ENCODE assay signal across 8 cellular contexts in genomic region chr5:119079436-119079921, GRCh38. TPM values are rescaled to one million over a fixed set of nuclear protein-coding genes. Genes with fewer than 3 reads are reported as not detected.
DNase-seq lines count a peak whose midpoint lies in the region; ATAC-seq and TF ChIP-seq lines count a peak whose summit lies in the region.
"Not testable (repeated sequence)": the region's sequence is repeated elsewhere in the genome, so short reads cannot be mapped to it uniquely, and the experiment has no call there.

No MANE protein-coding gene starts in this region.

- H3K4me1 Mint-ChIP-seq in CD4-positive, alpha-beta T cell (ENCODE audit: low read depth), result peaks cover 33% of the 10 kb centered on the region
- peaks cover 36 to 42% (median 37%) of the 10 kb centered on the region in 3 donors for H3K4me1 Mint-ChIP-seq in T-cell
- H3K4me1 Mint-ChIP-seq in activated T-helper 2 cell treated with anti-CD3 and anti-CD28 coated beads, Interferon-gamma antibody, Interleukin-2, Interleukin-4, amounts not matched to agents 10 μg/mL and 5 μg/mL and 100 μg/mL, durations not matched to agents 14 hours and 24 hours and 36 hours (ENCODE audit: low read depth), result peaks cover 40% of the 10 kb centered on the region

- POLR2A ChIA-PET in CD4-positive, alpha-beta T cell (lab: Charles Lee), result interaction anchor here (0.9 kb wide), 1 partner anchor 9 kb away, joined by 5 read pairs; the partner anchor contains the start of gene DMXL1
- POLR2A ChIA-PET in T-cell (lab: Charles Lee), result interaction anchor here in 1 of 2 donors (1.1 kb wide), 1 partner anchor 19 kb away, joined by 4 read pairs; no protein-coding TSS in a partner anchor

- not testable (repeated sequence) for H3K27ac Mint-ChIP-seq in CD4-positive, alpha-beta T cell
- peak overlapping the region in 1 of 2 donors; percentile 8 for H3K27ac Mint-ChIP-seq in T-cell
- peak overlapping the region; percentile 73 for H3K27ac Mint-ChIP-seq in activated T-helper 2 cell treated with anti-CD3 and anti-CD28 coated beads, Interferon-gamma antibody, Interleukin-2, Interleukin-4, amounts not matched to agents 10 μg/mL and 5 μg/mL and 100 μg/mL, durations not matched to agents 14 hours and 24 hours and 36 hours

- H3K4me3 ChIP-seq in fibroblast of pulmonary artery (replicated peaks; ENCODE audit: low read depth, low read length), result not testable (repeated sequence)

- DNase-seq in CD4-positive, alpha-beta T cell; T-cell; activated T-helper 2 cell treated with anti-CD3 and anti-CD28 coated beads, Interferon-gamma antibody, Interleukin-2, Interleukin-4, amounts not matched to agents 10 μg/mL and 5 μg/mL and 100 μg/mL, durations not matched to agents 14 hours and 24 hours and 36 hours (ENCODE audit: low spot score): not testable (repeated sequence)
- DNase-seq in fibroblast of pulmonary artery (ENCODE audit: low read depth), result peak; percentile 2
- peak; percentile 23 for DNase-seq in stimulated activated CD4-positive, alpha-beta T cell treated with anti-CD3 and anti-CD28 coated beads, Interleukin-12 subunit alpha, Interleukin-12 subunit beta, amount 100 ng/mL, for 4 hours

- not testable (repeated sequence) for TF ChIP-seq CTCF in CD4-positive, alpha-beta T cell (IDR thresholded peaks at IDR 0.05); fibroblast of pulmonary artery (IDR thresholded peaks at IDR 0.05; ENCODE audit: low read length, missing control alignments)

- CTCF ChIA-PET in CD4-positive, alpha-beta T cell (lab: Charles Lee), result interaction anchor here (2.8 kb wide), 1 partner anchor 91 kb away, joined by 9 read pairs; the partner anchor contains the start of gene DTWD2
- CTCF ChIA-PET in T-cell (lab: Charles Lee), result interaction anchor here in 1 of 2 donors (1.0 kb wide), 1 partner anchor 91 kb away, joined by 3 read pairs; the partner anchor contains the start of gene DTWD2

- intact Hi-C loops in CD4-positive, alpha-beta T cell (cut with DNase I, micrococcal nuclease), result not testable (repeated sequence)
- intact Hi-C loops in activated T-helper 2 cell treated with anti-CD3 and anti-CD28 coated beads, Interferon-gamma antibody, Interleukin-2, Interleukin-4, amounts not matched to agents 10 μg/mL and 5 μg/mL and 100 μg/mL, durations not matched to agents 14 hours and 24 hours and 36 hours (cut with micrococcal nuclease), result loop anchor here (1.0 to 2.0 kb wide), 6 partner anchors 8 to 209 kb away; partner anchors contain the start of gene DMXL1

- not testable (repeated sequence) for H3K9me3 Mint-ChIP-seq in CD4-positive, alpha-beta T cell; T-cell; activated T-helper 2 cell treated with anti-CD3 and anti-CD28 coated beads, Interferon-gamma antibody, Interleukin-2, Interleukin-4, amounts not matched to agents 10 μg/mL and 5 μg/mL and 100 μg/mL, durations not matched to agents 14 hours and 24 hours and 36 hours

- not testable (repeated sequence) for H3K27me3 Mint-ChIP-seq in CD4-positive, alpha-beta T cell; T-cell; activated T-helper 2 cell treated with anti-CD3 and anti-CD28 coated beads, Interferon-gamma antibody, Interleukin-2, Interleukin-4, amounts not matched to agents 10 μg/mL and 5 μg/mL and 100 μg/mL, durations not matched to agents 14 hours and 24 hours and 36 hours (ENCODE audit: low read depth)

- ATAC-seq in CD4-positive, alpha-beta T cell (ENCODE audit: poor library complexity), result peak; percentile 60
- ATAC-seq in GM18909 (IDR thresholded peaks at IDR 0.05; ENCODE audit: poor library complexity, unreplicated experiment) (peak; percentile 52), HG02610 (IDR thresholded peaks at IDR 0.05; ENCODE audit: unreplicated experiment) (peak; percentile 72), HG03460 (IDR thresholded peaks at IDR 0.05; ENCODE audit: unreplicated experiment) (peak; percentile 33), T-cell (replicated peaks in 1 of 4) (peak; percentile 50 to 66 (median 58))

- H3K36me3 Mint-ChIP-seq in CD4-positive, alpha-beta T cell (ENCODE audit: low read depth), result peaks cover 16% of the 10 kb centered on the region
- H3K36me3 Mint-ChIP-seq in T-cell, result not testable (repeated sequence)
- peaks cover 27% of the 10 kb centered on the region for H3K36me3 Mint-ChIP-seq in activated T-helper 2 cell treated with anti-CD3 and anti-CD28 coated beads, Interferon-gamma antibody, Interleukin-2, Interleukin-4, amounts not matched to agents 10 μg/mL and 5 μg/mL and 100 μg/mL, durations not matched to agents 14 hours and 24 hours and 36 hours (ENCODE audit: low read depth)

- not testable (repeated sequence) for H3K9me3 ChIP-seq in CD4-positive, alpha-beta T cell (ENCODE audit: control insufficient read depth, low read length)

- not testable (repeated sequence) for H3K27me3 ChIP-seq in CD4-positive, alpha-beta T cell (ENCODE audit: control insufficient read depth, insufficient read depth, low read length)

- not testable (repeated sequence) for H3K27ac ChIP-seq in CD4-positive, alpha-beta T cell (ENCODE audit: low read depth, low read length)

- H3K4me3 Mint-ChIP-seq in CD4-positive, alpha-beta T cell, result not testable (repeated sequence)
- H3K4me3 Mint-ChIP-seq in T-cell, result peak overlapping the region in 1 of 3 donors; percentile 42
- H3K4me3 Mint-ChIP-seq in activated T-helper 2 cell treated with anti-CD3 and anti-CD28 coated beads, Interferon-gamma antibody, Interleukin-2, Interleukin-4, amounts not matched to agents 10 μg/mL and 5 μg/mL and 100 μg/mL, durations not matched to agents 14 hours and 24 hours and 36 hours (ENCODE audit: low read depth), result peak overlapping the region; percentile 43

RNA-seq across cellular contexts. Expression of gene DMXL1, which starts 8.6 kb away (rescaled TPM):
- total RNA-seq in CD4-positive, alpha-beta T cell, result 10 to 100 TPM; 28.4 to 29.1 TPM
- 10 to 100 TPM; 25.8 to 37.2 (median 28.2) TPM for total RNA-seq in T-cell
- 26.7 and 29.3 TPM in 2 replicates for total RNA-seq in activated T-helper 2 cell treated with anti-CD3 and anti-CD28 coated beads, Interferon-gamma antibody, Interleukin-2, Interleukin-4, amounts not matched to agents 10 μg/mL and 5 μg/mL and 100 μg/mL, durations not matched to agents 14 hours and 24 hours and 36 hours
